Comparison of ENCODE assay signal across 9 cellular contexts in genomic region chr5:77973253-77973609, GRCh38.
DNase-seq lines count a peak whose midpoint lies in the region; ATAC-seq and TF ChIP-seq lines count a peak whose summit lies in the region.
"Had no signal": no experiment of that assay in that cellular context is flagged by ENCODE, and none has a peak within 500 bp of the region (broad histone marks: within the 10 kb centered on the region; RNA-seq: fewer than 3 reads in every experiment).

No MANE protein-coding gene starts in this region.

- no peak overlapping the region for H3K27ac ChIP-seq in BLaER1 treated with 17β-estradiol and CSF1 and Interleukin-3, amounts not matched to agents 10 nM and 100 nM

- H4K20me1 ChIP-seq in BLaER1 treated with 17β-estradiol and CSF1 and Interleukin-3, amounts not matched to agents 10 nM and 100 nM = no peaks in the 10 kb centered on the region

- peaks cover 31 to 51% (median 42%) of the 10 kb centered on the region in 11 experiments for H3K27me3 ChIP-seq in BLaER1 treated with 17β-estradiol and CSF1 and Interleukin-3, amounts not matched to agents 10 nM and 100 nM

- no peak for TF ChIP-seq CTCF in HFFc6 (IDR thresholded peaks at IDR 0.05)

- H3K36me3 ChIP-seq in BLaER1 treated with 17β-estradiol and CSF1 and Interleukin-3, amounts not matched to agents 10 nM and 100 nM = no peaks in the 10 kb centered on the region

- H3K9me3 Mint-ChIP-seq in HFFc6 (no peaks in the 10 kb centered on the region), naive B cell (peaks cover 0 to 2% (median 0%) of the 10 kb centered on the region in 7 donors)
- no peaks in the 10 kb centered on the region for H3K9me3 Mint-ChIP-seq in dendritic cell treated with granulocyte-macrophage colony-stimulating factor and Interleukin-4, amounts not matched to agents 40 ng/mL and 50 ng/mL, for 4 days

- H3K4me3 Mint-ChIP-seq in HFFc6 = 0 out of 2 replicates have a peak overlapping the region, but pooled peaks have one; percentile 30
- peak overlapping the region; percentile 10 for H3K4me3 Mint-ChIP-seq in dendritic cell treated with granulocyte-macrophage colony-stimulating factor and Interleukin-4, amounts not matched to agents 40 ng/mL and 50 ng/mL, for 4 days
- H3K4me3 Mint-ChIP-seq in naive B cell = peak overlapping the region; percentile 65 to 90 (median 85)

- intact Hi-C loops in dendritic cell treated with granulocyte-macrophage colony-stimulating factor and Interleukin-4, amounts not matched to agents 40 ng/mL and 50 ng/mL, for 4 days (cut with micrococcal nuclease) = no loop called here

- H3K4me1 ChIP-seq in BLaER1 treated with 17β-estradiol and CSF1 and Interleukin-3, amounts not matched to agents 10 nM and 100 nM = peaks cover 9 to 12% (median 11%) of the 10 kb centered on the region in 10 experiments; a peak in 19 of 20 replicates

- no peak overlapping the region for H3K9ac ChIP-seq in BLaER1 treated with 17β-estradiol and CSF1 and Interleukin-3, amounts not matched to agents 10 nM and 100 nM

- DNase-seq in HFFc6 = no peak
- DNase-seq in naive B cell = no peak
- DNase-seq in NCI-H146 (lab: John Stamatoyannopoulos, UW) = no peak
- no peak for DNase-seq in D341Med (ENCODE audit: low spot score)
- no peak for DNase-seq in HPDE6-E6E7 (ENCODE audit: extremely low spot score)
- no peak for DNase-seq in NCI-H345 treated with DMSO at 0.1 percent for 48 hours (lab: John Stamatoyannopoulos, UW; ENCODE audit: unreplicated experiment)
- DNase-seq: activated effector memory CD4-positive, alpha-beta T cell treated with anti-CD3 and anti-CD28 coated beads, Interleukin-2, amount 50 U/mL, for 16 hours had no signal

- H3K36me3 Mint-ChIP-seq in HFFc6 (ENCODE audit: low read depth) (no peaks in the 10 kb centered on the region), naive B cell (no peaks in the 10 kb centered on the region)
- H3K36me3 Mint-ChIP-seq in dendritic cell treated with granulocyte-macrophage colony-stimulating factor and Interleukin-4, amounts not matched to agents 40 ng/mL and 50 ng/mL, for 4 days (ENCODE audit: low read depth) = no peaks in the 10 kb centered on the region

- peak overlapping the region in 9 of 10 experiments; percentile 33 to 62 (median 49); a peak in 10 of 20 replicates for H3K4me3 ChIP-seq in BLaER1 treated with 17β-estradiol and CSF1 and Interleukin-3, amounts not matched to agents 10 nM and 100 nM

- H3K27me3 Mint-ChIP-seq in HFFc6 (ENCODE audit: insufficient read depth) (peaks cover 47% of the 10 kb centered on the region), naive B cell (peaks cover 63 to 84% (median 75%) of the 10 kb centered on the region in 3 donors)
- H3K27me3 Mint-ChIP-seq in dendritic cell treated with granulocyte-macrophage colony-stimulating factor and Interleukin-4, amounts not matched to agents 40 ng/mL and 50 ng/mL, for 4 days = peaks cover 84% of the 10 kb centered on the region

- H3K9me3 ChIP-seq in BLaER1 treated with 17β-estradiol and CSF1 and Interleukin-3, amounts not matched to agents 10 nM and 100 nM (replicated peaks in 1 of 11) = peaks cover 0 to 15% (median 7%) of the 10 kb centered on the region in 11 experiments; a peak in 13 of 22 replicates

- no peak overlapping the region for H3K27ac Mint-ChIP-seq in HFFc6
- H3K27ac Mint-ChIP-seq in dendritic cell treated with granulocyte-macrophage colony-stimulating factor and Interleukin-4, amounts not matched to agents 40 ng/mL and 50 ng/mL, for 4 days = no peak overlapping the region
- H3K27ac Mint-ChIP-seq in naive B cell = peak overlapping the region in 2 of 6 donors; percentile 51 to 88

- no peak for ATAC-seq in naive B cell (ENCODE audit: low read depth in 2 of 2)

- H3K4me2 ChIP-seq in BLaER1 treated with 17β-estradiol and CSF1 and Interleukin-3, amounts not matched to agents 10 nM and 100 nM = peak overlapping the region; percentile 68 to 88 (median 79)

- peaks cover 6% of the 10 kb centered on the region; the same call in 1 of the 2 replicates for H3K4me1 Mint-ChIP-seq in HFFc6 (ENCODE audit: low read depth)
- H3K4me1 Mint-ChIP-seq in dendritic cell treated with granulocyte-macrophage colony-stimulating factor and Interleukin-4, amounts not matched to agents 40 ng/mL and 50 ng/mL, for 4 days (ENCODE audit: low read depth) = peaks cover 11% of the 10 kb centered on the region
- H3K4me1 Mint-ChIP-seq in naive B cell = peaks cover 12 to 24% (median 18%) of the 10 kb centered on the region in 3 donors

Comparison
In these comparisons a context has a peak if more than half of its experiments do, and no peak if none do; other contexts are left out.
1. H3K4me3 Mint-ChIP-seq: peak in every context shown above with its lines; median percentile 85 in naive B cell; 30 in HFFc6; 10 in dendritic cell treated with granulocyte-macrophage colony-stimulating factor and Interleukin-4, amounts not matched to agents 40 ng/mL and 50 ng/mL, for 4 days.